Comparison of ENCODE assay signal across 22 cellular contexts in genomic region chr2:218476676-218477075, GRCh38. TPM values are rescaled to one million over a fixed set of nuclear protein-coding genes. Genes with fewer than 3 reads are reported as not detected.
DNase-seq lines count a peak whose midpoint lies in the region; ATAC-seq and TF ChIP-seq lines count a peak whose summit lies in the region.
"Had no signal": no experiment of that assay in that cellular context is flagged by ENCODE, and none has a peak within 500 bp of the region (broad histone marks: within the 10 kb centered on the region; RNA-seq: fewer than 3 reads in every experiment).

No MANE protein-coding gene starts in this region.

- H3K27me3 Mint-ChIP-seq in GM23338 (ENCODE audit: insufficient read depth, low read depth, poor library complexity) = no peaks in the 10 kb centered on the region
- H3K27me3 Mint-ChIP-seq: central memory CD8-positive, alpha-beta T cell had no signal

- TF ChIP-seq POLR2A in esophagus muscularis mucosa (IDR thresholded peaks at IDR 0.05; ENCODE audit: low read depth) = no peak
- TF ChIP-seq POLR2A in uterus (IDR thresholded peaks at IDR 0.05) = no peak

- H3K4me2 ChIP-seq in GM23338 = no peak overlapping the region
- H3K4me2 ChIP-seq: BLaER1 had no signal

- H3K36me3 Mint-ChIP-seq in GM23338 (ENCODE audit: low read depth) = peaks cover 33% of the 10 kb centered on the region

- no peak for TF ChIP-seq EP300 in esophagus muscularis mucosa (IDR thresholded peaks at IDR 0.05)

- H3F3A ChIP-seq in GM23338 (replicated peaks; ENCODE audit: low read depth) = no peaks in the 10 kb centered on the region

- DNase-seq in GM23338 (ENCODE audit: low spot score) (no peak), esophagus muscularis mucosa (ENCODE audit: extremely low spot score) (no peak), lower lobe of right lung (no peak), uterus (peak; percentile 69 to 70)
- DNase-seq: activated CD4-positive, alpha-beta T cell treated with anti-CD3 and anti-CD28 coated beads, Interleukin-2, amount 50 U/mL, for 1 hour; anterior cingulate cortex; erythroblast; GDM1; heart left ventricle; NCI-H1105; NCI-H82; nucleus accumbens; PC-3; right cardiac atrium; SIG-M5 had no signal

- intact Hi-C loops in esophagus muscularis mucosa (cut with DNase I) (loop anchor here (10.0 kb wide), 1 partner anchor 292 kb away; no protein-coding TSS in a partner anchor), lower lobe of right lung (cut with DNase I) (no loop called here), uterus (cut with DNase I; ENCODE audit: low total_unique reads) (no loop called here)

- no peaks in the 10 kb centered on the region for H3K4me1 Mint-ChIP-seq in GM23338
- H3K4me1 Mint-ChIP-seq: central memory CD8-positive, alpha-beta T cell had no signal

- H3K27me3 ChIP-seq in GM23338 (ENCODE audit: insufficient read depth) (no peaks in the 10 kb centered on the region), esophagus muscularis mucosa (no peaks in the 10 kb centered on the region), lower lobe of right lung (ENCODE audit: low read depth) (no peaks in the 10 kb centered on the region), uterus (no peaks in the 10 kb centered on the region)
- H3K27me3 ChIP-seq: BLaER1, heart left ventricle had no signal

- no peak overlapping the region for H3K27ac Mint-ChIP-seq in GM23338
- H3K27ac Mint-ChIP-seq: T-helper 1 cell treated with Interleukin-12 subunit alpha and Interleukin-12 subunit beta and Interleukin-4 antibody, amounts not matched to agents 30 μg/mL and 1 μg/mL, for 36 hours had no signal

- H3K9me3 Mint-ChIP-seq in GM23338 = no peaks in the 10 kb centered on the region
- H3K9me3 Mint-ChIP-seq: central memory CD8-positive, alpha-beta T cell; T-helper 1 cell treated with Interleukin-12 subunit alpha and Interleukin-12 subunit beta and Interleukin-4 antibody, amounts not matched to agents 30 μg/mL and 1 μg/mL, for 36 hours had no signal

- TF ChIP-seq CTCF in GM23338 (conservative IDR thresholded peaks at IDR 0.05; ENCODE audit: low read depth in 2 of 2) (no peak), esophagus muscularis mucosa (IDR thresholded peaks at IDR 0.05) (no peak), lower lobe of right lung (IDR thresholded peaks at IDR 0.05) (no peak), uterus (IDR thresholded peaks at IDR 0.05) (no peak)

- H3K27ac ChIP-seq in GM23338 (ENCODE audit: low read depth) = 0 out of 2 replicates have a peak overlapping the region, but pooled peaks have one; percentile 12
- peak overlapping the region; percentile 66 to 74 (median 72) for H3K27ac ChIP-seq in esophagus muscularis mucosa (replicated peaks in 1 of 4)
- H3K27ac ChIP-seq in lower lobe of right lung = peak overlapping the region; percentile 12
- H3K27ac ChIP-seq in uterus = peak overlapping the region; percentile 58 to 64
- H3K27ac ChIP-seq: BLaER1 had no signal

- H3K36me3 ChIP-seq in GM23338 (ENCODE audit: insufficient read depth) = peaks cover 23% of the 10 kb centered on the region
- peaks cover 0 to 65% (median 30%) of the 10 kb centered on the region in 4 donors for H3K36me3 ChIP-seq in esophagus muscularis mucosa
- peaks cover 58% of the 10 kb centered on the region for H3K36me3 ChIP-seq in lower lobe of right lung
- H3K36me3 ChIP-seq in uterus = no peaks in the 10 kb centered on the region

- no peaks in the 10 kb centered on the region; the same call in 1 of the 2 replicates for H4K20me1 ChIP-seq in GM23338 (replicated peaks; ENCODE audit: insufficient read depth)
- H4K20me1 ChIP-seq: BLaER1 had no signal

- no peaks in the 10 kb centered on the region for H3K9me3 ChIP-seq in esophagus muscularis mucosa
- H3K9me3 ChIP-seq in lower lobe of right lung = no peaks in the 10 kb centered on the region
- H3K9me3 ChIP-seq in uterus = no peaks in the 10 kb centered on the region
- H3K9me3 ChIP-seq: BLaER1, heart left ventricle had no signal

- no peak overlapping the region for H3K4me3 Mint-ChIP-seq in GM23338
- H3K4me3 Mint-ChIP-seq: central memory CD8-positive, alpha-beta T cell; T-helper 1 cell treated with Interleukin-12 subunit alpha and Interleukin-12 subunit beta and Interleukin-4 antibody, amounts not matched to agents 30 μg/mL and 1 μg/mL, for 36 hours had no signal

- ATAC-seq in GM23338 = no peak
- no peak for ATAC-seq in lower lobe of right lung
- ATAC-seq in HG03442 (IDR thresholded peaks at IDR 0.05; ENCODE audit: unreplicated experiment) = no peak
- ATAC-seq in GM21737 (IDR thresholded peaks at IDR 0.05; ENCODE audit: unreplicated experiment) = no peak
- ATAC-seq in HG02610 (IDR thresholded peaks at IDR 0.05; ENCODE audit: unreplicated experiment) = no peak
- ATAC-seq: GM12878, heart left ventricle, PC-3, right cardiac atrium had no signal

- WGBS in esophagus muscularis mucosa = 26% methylated on average over 3 of the region's 3 CpGs

- H3K9me2 ChIP-seq in GM23338 (ENCODE audit: insufficient read depth) = no peaks in the 10 kb centered on the region

- H3K4me3 ChIP-seq in GM23338 (no peak overlapping the region), esophagus muscularis mucosa (peak overlapping the region; percentile 0 to 36 (median 22)), lower lobe of right lung (no peak overlapping the region), uterus (no peak overlapping the region)
- H3K4me3 ChIP-seq: BLaER1, GM12878, heart left ventricle had no signal

- H2AFZ ChIP-seq in GM23338 = no peak overlapping the region

- H3K79me2 ChIP-seq in GM23338 (replicated peaks; ENCODE audit: insufficient read depth) = no peaks in the 10 kb centered on the region

- H3K4me1 ChIP-seq in GM23338 (ENCODE audit: insufficient read depth) (no peaks in the 10 kb centered on the region), esophagus muscularis mucosa (peaks cover 0 to 32% (median 22%) of the 10 kb centered on the region in 4 donors), lower lobe of right lung (peaks cover 4% of the 10 kb centered on the region), uterus (no peaks in the 10 kb centered on the region)
- H3K4me1 ChIP-seq: BLaER1 had no signal

TF ChIP-seq in GM23338, 12 proteins besides CTCF, POLR2A, EP300 and RAD21 (continues in another document):
- no peak for TF ChIP-seq REST (IDR thresholded peaks at IDR 0.05; ENCODE audit: unreplicated experiment)
- TF ChIP-seq STAT1 (IDR thresholded peaks at IDR 0.05; ENCODE audit: unreplicated experiment) = no peak
- no peak for TF ChIP-seq ZNF331 (CRISPR knock-in tag; IDR thresholded peaks at IDR 0.05; ENCODE audit: low read depth)
- no peak for TF ChIP-seq JUNB (IDR thresholded peaks at IDR 0.05; ENCODE audit: unreplicated experiment)

RNA-seq across cellular contexts. Expression of gene VIL1, which starts 57.8 kb away (rescaled TPM):
- 5.9 and 9.2 TPM in 2 replicates for total RNA-seq in GM23338 (2014; rRNA removed; shearing (Covaris generic))
- polyA plus RNA-seq in GM23338 (2016; fragmentation: Nextera tagmentation; extraction: Ambion mirVana) = 2.3 and 3.5 TPM in 2 replicates
- under 1 TPM in 1 of 4 donors, not detected in 3; 0.86 TPM for total RNA-seq in esophagus muscularis mucosa
- 0.41 TPM for total RNA-seq in lower lobe of right lung
- total RNA-seq in uterus = under 1 TPM in 3 of 4 donors, not detected in 1; 0.28 to 0.59 (median 0.51) TPM
- total RNA-seq: heart left ventricle, right cardiac atrium had no signal

Comparison
In these comparisons a context has a peak if more than half of its experiments do, and no peak if none do; other contexts are left out.
1. DNase-seq: peak in uterus (2 of 2); none in GM23338 (single experiment), esophagus muscularis mucosa (single experiment) and lower lobe of right lung (single experiment).
2. H3K27ac ChIP-seq: peak in every context shown above with its lines; median percentile 72 in esophagus muscularis mucosa; 61 in uterus; 12 in GM23338; 12 in lower lobe of right lung.
3. H3K4me3 ChIP-seq: peak in esophagus muscularis mucosa (4 of 4); none in GM23338 (single experiment), lower lobe of right lung (single experiment) and uterus (0 of 2).